In the genomic region with DNA sequence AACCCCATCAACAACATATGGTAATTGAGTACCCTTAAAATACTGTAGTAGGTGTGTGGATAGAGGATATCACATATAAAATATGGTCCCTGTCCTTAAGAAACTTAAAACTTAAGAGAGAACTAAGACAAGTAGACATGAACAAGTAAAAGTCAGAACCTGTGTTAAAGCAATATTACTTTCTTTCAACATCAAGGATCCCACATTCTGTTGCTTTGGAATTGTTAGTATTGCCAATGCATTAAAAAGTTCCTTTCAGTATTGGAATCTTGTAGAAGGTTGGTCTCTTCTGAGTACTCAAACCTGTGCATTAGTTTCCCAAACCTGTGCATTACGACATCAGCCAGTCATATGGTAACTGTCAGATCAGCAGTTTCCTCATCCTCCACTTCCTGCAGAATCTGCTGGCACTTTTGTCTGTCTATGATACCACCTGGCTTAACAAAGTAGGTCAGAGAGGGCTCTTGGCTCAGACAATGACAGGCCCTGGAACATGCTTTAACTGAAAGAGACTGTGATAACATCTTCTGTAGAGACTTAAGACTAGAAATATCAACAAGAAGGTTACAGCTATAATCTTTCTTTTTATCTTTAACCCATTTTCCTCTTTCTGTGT, we compare ENCODE assay signal across 15 cellular contexts. TPM values are rescaled to one million over a fixed set of nuclear protein-coding genes. Genes with fewer than 3 reads are reported as not detected.
DNase-seq lines count a peak whose midpoint lies in the region; ATAC-seq and TF ChIP-seq lines count a peak whose summit lies in the region.
"Had no signal": no experiment of that assay in that cellular context is flagged by ENCODE, and none has a peak within 500 bp of the region (broad histone marks: within the 10 kb centered on the region; RNA-seq: fewer than 3 reads in every experiment).

No MANE protein-coding gene starts in this region.

- no peak overlapping the region for H3K4me3 Mint-ChIP-seq in activated T-cell treated with anti-CD3 and anti-CD28 coated beads, Interleukin-2, amount 50 U/mL, for 24 hours
- no peak overlapping the region for H3K4me3 Mint-ChIP-seq in activated naive CD4-positive, alpha-beta T cell treated with anti-CD3 and anti-CD28 coated beads, Interleukin-2, amount 10 ng/mL, durations not matched to agents 7 days and 5 days
- no peak overlapping the region for H3K4me3 Mint-ChIP-seq in stimulated activated effector memory CD8-positive, alpha-beta T cell treated with anti-CD3 and anti-CD28 coated beads, Interleukin-12 subunit alpha, Interleukin-12 subunit beta, amount 100 ng/mL, for 72 hours
- no peak overlapping the region for H3K4me3 Mint-ChIP-seq in WTC11

- H3K4me1 Mint-ChIP-seq in activated T-cell treated with anti-CD3 and anti-CD28 coated beads, Interleukin-2, amount 50 U/mL, for 24 hours (ENCODE audit: low read depth) = peaks cover 9% of the 10 kb centered on the region
- no peaks in the 10 kb centered on the region for H3K4me1 Mint-ChIP-seq in activated naive CD4-positive, alpha-beta T cell treated with anti-CD3 and anti-CD28 coated beads, Interleukin-2, amount 10 ng/mL, durations not matched to agents 7 days and 5 days
- no peaks in the 10 kb centered on the region for H3K4me1 Mint-ChIP-seq in stimulated activated effector memory CD8-positive, alpha-beta T cell treated with anti-CD3 and anti-CD28 coated beads, Interleukin-12 subunit alpha, Interleukin-12 subunit beta, amount 100 ng/mL, for 72 hours
- H3K4me1 Mint-ChIP-seq in WTC11 = no peaks in the 10 kb centered on the region

- H3K27ac Mint-ChIP-seq in activated T-cell treated with anti-CD3 and anti-CD28 coated beads, Interleukin-2, amount 50 U/mL, for 24 hours = peak overlapping the region; percentile 8
- H3K27ac Mint-ChIP-seq in activated naive CD4-positive, alpha-beta T cell treated with anti-CD3 and anti-CD28 coated beads, Interleukin-2, amount 10 ng/mL, durations not matched to agents 7 days and 5 days = no peak overlapping the region
- no peak overlapping the region for H3K27ac Mint-ChIP-seq in stimulated activated effector memory CD8-positive, alpha-beta T cell treated with anti-CD3 and anti-CD28 coated beads, Interleukin-12 subunit alpha, Interleukin-12 subunit beta, amount 100 ng/mL, for 72 hours
- no peak overlapping the region for H3K27ac Mint-ChIP-seq in WTC11

- POLR2A ChIA-PET in WTC11 (lab: Charles Lee) = no interaction called here

- no peak for DNase-seq in activated T-cell treated with anti-CD3 and anti-CD28 coated beads, Interleukin-2, amount 50 U/mL, for 24 hours
- DNase-seq in activated T-cell treated with anti-CD3 and anti-CD28 coated beads, Interleukin-2, amount 50 U/mL, for 1 hour = no peak
- DNase-seq in NCI-H69 (lab: John Stamatoyannopoulos, UW) = peak; percentile 35
- DNase-seq in activated naive CD4-positive, alpha-beta T cell treated with anti-CD3 and anti-CD28 coated beads, Interleukin-2, amount 10 ng/mL, durations not matched to agents 7 days and 5 days = peak; percentile 24
- DNase-seq in stimulated activated effector memory CD8-positive, alpha-beta T cell treated with anti-CD3 and anti-CD28 coated beads, Interleukin-12 subunit alpha, Interleukin-12 subunit beta, amount 100 ng/mL, for 72 hours (ENCODE audit: low spot score in 2 of 2) = no peak
- DNase-seq in WTC11 (ENCODE audit: low spot score) = no peak
- no peak for DNase-seq in H4 (ENCODE audit: low spot score)
- DNase-seq: activated CD4-positive, CD25-positive, alpha-beta regulatory T cell treated with anti-CD3 and anti-CD28 coated beads, Interleukin-2, amount 50 U/mL, for 72 hours; adrenal gland; dorsolateral prefrontal cortex; gastrocnemius medialis; NCI-H1092 treated with DMSO at 0.1 percent for 48 hours; NCI-H524 treated with DMSO at 0.1 percent for 48 hours; stimulated activated CD4-positive, alpha-beta T cell treated with anti-CD3 and anti-CD28 coated beads, Interleukin-4, amount 100 ng/mL, for 1 hour had no signal

- no peak for TF ChIP-seq CTCF in WTC11 (IDR thresholded peaks at IDR 0.05)

- H3K27me3 Mint-ChIP-seq in activated T-cell treated with anti-CD3 and anti-CD28 coated beads, Interleukin-2, amount 50 U/mL, for 24 hours = no peaks in the 10 kb centered on the region
- H3K27me3 Mint-ChIP-seq in activated naive CD4-positive, alpha-beta T cell treated with anti-CD3 and anti-CD28 coated beads, Interleukin-2, amount 10 ng/mL, durations not matched to agents 7 days and 5 days = no peaks in the 10 kb centered on the region
- H3K27me3 Mint-ChIP-seq in WTC11 (ENCODE audit: low read depth) = no peaks in the 10 kb centered on the region

- no peaks in the 10 kb centered on the region for H3K9me3 Mint-ChIP-seq in activated T-cell treated with anti-CD3 and anti-CD28 coated beads, Interleukin-2, amount 50 U/mL, for 24 hours
- no peaks in the 10 kb centered on the region for H3K9me3 Mint-ChIP-seq in activated naive CD4-positive, alpha-beta T cell treated with anti-CD3 and anti-CD28 coated beads, Interleukin-2, amount 10 ng/mL, durations not matched to agents 7 days and 5 days
- H3K9me3 Mint-ChIP-seq in stimulated activated effector memory CD8-positive, alpha-beta T cell treated with anti-CD3 and anti-CD28 coated beads, Interleukin-12 subunit alpha, Interleukin-12 subunit beta, amount 100 ng/mL, for 72 hours = no peaks in the 10 kb centered on the region
- H3K9me3 Mint-ChIP-seq in WTC11 = no peaks in the 10 kb centered on the region

- H3K36me3 Mint-ChIP-seq in activated T-cell treated with anti-CD3 and anti-CD28 coated beads, Interleukin-2, amount 50 U/mL, for 24 hours (ENCODE audit: low read depth) = no peaks in the 10 kb centered on the region
- H3K36me3 Mint-ChIP-seq in activated naive CD4-positive, alpha-beta T cell treated with anti-CD3 and anti-CD28 coated beads, Interleukin-2, amount 10 ng/mL, durations not matched to agents 7 days and 5 days = no peaks in the 10 kb centered on the region
- no peaks in the 10 kb centered on the region for H3K36me3 Mint-ChIP-seq in stimulated activated effector memory CD8-positive, alpha-beta T cell treated with anti-CD3 and anti-CD28 coated beads, Interleukin-12 subunit alpha, Interleukin-12 subunit beta, amount 100 ng/mL, for 72 hours
- no peaks in the 10 kb centered on the region for H3K36me3 Mint-ChIP-seq in WTC11

- CTCF ChIA-PET in activated naive CD4-positive, alpha-beta T cell treated with anti-CD3 and anti-CD28 coated beads, Interleukin-2, amount 10 ng/mL, durations not matched to agents 7 days and 5 days (lab: Charles Lee) = no interaction called here
- CTCF ChIA-PET in WTC11 (lab: Charles Lee) = no interaction called here

- peak; percentile 98 for ATAC-seq in stimulated activated effector memory CD8-positive, alpha-beta T cell treated with anti-CD3 and anti-CD28 coated beads, Interleukin-12 subunit alpha, Interleukin-12 subunit beta, amount 100 ng/mL, for 72 hours
- ATAC-seq in HG03097 (IDR thresholded peaks at IDR 0.05; ENCODE audit: low FRiP score, unreplicated experiment) (no peak), WTC11 (no peak)
- ATAC-seq: gastrocnemius medialis had no signal

TF ChIP-seq in WTC11, 78 proteins besides CTCF, POLR2A, EP300 and RAD21 (continues in another document):
- no peak for TF ChIP-seq SMAD4 (CRISPR knock-in tag; IDR thresholded peaks at IDR 0.05)
- TF ChIP-seq CREB1 (CRISPR knock-in tag; IDR thresholded peaks at IDR 0.05) = no peak
- TF ChIP-seq, protein P1, sequence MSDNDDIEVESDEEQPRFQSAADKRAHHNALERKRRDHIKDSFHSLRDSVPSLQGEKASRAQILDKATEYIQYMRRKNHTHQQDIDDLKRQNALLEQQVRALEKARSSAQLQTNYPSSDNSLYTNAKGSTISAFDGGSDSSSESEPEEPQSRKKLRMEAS (CRISPR knock-in tag; IDR thresholded peaks at IDR 0.05) = no peak
- TF ChIP-seq PREB (CRISPR knock-in tag; IDR thresholded peaks at IDR 0.05; ENCODE audit: borderline replicate concordance) = no peak
- no peak for TF ChIP-seq HMGA2 (CRISPR knock-in tag; IDR thresholded peaks at IDR 0.05)
- no peak for TF ChIP-seq FOXP4 (CRISPR knock-in tag; IDR thresholded peaks at IDR 0.05)
- TF ChIP-seq SP1 (CRISPR knock-in tag; conservative IDR thresholded peaks at IDR 0.05) = no peak
- TF ChIP-seq ZNF671 (CRISPR knock-in tag; IDR thresholded peaks at IDR 0.05) = no peak
- no peak for TF ChIP-seq ATF3 (CRISPR knock-in tag; conservative IDR thresholded peaks at IDR 0.05)
- no peak for TF ChIP-seq GRHL2 (CRISPR knock-in tag; IDR thresholded peaks at IDR 0.05; ENCODE audit: insufficient replicate concordance, severe bottlenecking)

RNA-seq across cellular contexts. Expression of gene CCDC71L, which starts 56.5 kb away (rescaled TPM):
- total RNA-seq in WTC11 (2021) = 20.9 to 21.5 TPM (median 21.2 TPM) in 3 replicates
- total RNA-seq in H4 (2014; rRNA removed; shearing (Covaris generic)) = 22.2 and 26.6 TPM in 2 replicates

Comparison
In these comparisons a context has a peak if more than half of its experiments do, and no peak if none do; other contexts are left out.
1. DNase-seq: peak in NCI-H69 (single experiment) and activated naive CD4-positive, alpha-beta T cell treated with anti-CD3 and anti-CD28 coated beads, Interleukin-2, amount 10 ng/mL, durations not matched to agents 7 days and 5 days (single experiment); none in activated T-cell treated with anti-CD3 and anti-CD28 coated beads, Interleukin-2, amount 50 U/mL, for 24 hours (single experiment), activated T-cell treated with anti-CD3 and anti-CD28 coated beads, Interleukin-2, amount 50 U/mL, for 1 hour (single experiment), stimulated activated effector memory CD8-positive, alpha-beta T cell treated with anti-CD3 and anti-CD28 coated beads, Interleukin-12 subunit alpha, Interleukin-12 subunit beta, amount 100 ng/mL, for 72 hours (0 of 2), WTC11 (single experiment) and H4 (single experiment).